Comparison of ENCODE assay signal across 26 cellular contexts in genomic region chr9:26175264-26175663, GRCh38.
A peak's percentile ranks its signal among the peaks of the same experiment; 100 is the strongest.
DNase-seq lines count a peak whose midpoint lies in the region; ATAC-seq and TF ChIP-seq lines count a peak whose summit lies in the region.
"Had no signal": no experiment of that assay in that cellular context is flagged by ENCODE, and none has a peak within 500 bp of the region (broad histone marks: within the 10 kb centered on the region; RNA-seq: fewer than 3 reads in every experiment).

No MANE protein-coding gene starts in this region.

- no peak for ATAC-seq in foreskin keratinocyte
- ATAC-seq: gastrocnemius medialis, left colon, Panc1 had no signal

- no peaks in the 10 kb centered on the region for H3K9me2 ChIP-seq in PC-9 (ENCODE audit: insufficient read depth)

- intact Hi-C loops in PC-9 (cut with micrococcal nuclease; ENCODE audit: unreplicated experiment) = no loop called here

- DNase-seq in AG08395 (ENCODE audit: low spot score) = peak; percentile 64
- peak; percentile 89 for DNase-seq in GM04503 (ENCODE audit: low read depth)
- DNase-seq in PC-9 = peak in 1 of 2 experiments; percentile 40
- DNase-seq in foreskin keratinocyte = peak in 1 of 2 donors; percentile 42
- no peak for DNase-seq in COR-L47 (lab: John Stamatoyannopoulos, UW)
- DNase-seq in NCI-H1048 (lab: John Stamatoyannopoulos, UW) = no peak
- DNase-seq in NCI-H2227 (lab: John Stamatoyannopoulos, UW; ENCODE audit: unreplicated experiment) = no peak
- DNase-seq in NCI-H1436 treated with DMSO at 0.1 percent for 48 hours (lab: John Stamatoyannopoulos, UW) = no peak
- DNase-seq: activated B cell treated with CpG ODN at 0.5 μM for 24 hours; activated naive CD4-positive, alpha-beta T cell treated with anti-CD3 and anti-CD28 coated beads, Interleukin-2, amount 50 U/mL, for 16 hours; amygdala; CD4-positive, alpha-beta T cell; effector CD4-positive, alpha-beta T cell; gastrocnemius medialis; KBM-7; left colon; NCI-H1436; NCI-H446; NK-92 treated with Interleukin-12 subunit alpha and Interleukin-12 subunit beta, amount 100 ng/mL, for 24 hours; SIG-M5; sigmoid colon; stimulated activated naive CD4-positive, alpha-beta T cell had no signal

- no peak overlapping the region for H3K4me3 ChIP-seq in PC-9
- H3K4me3 ChIP-seq: breast epithelium, gastrocnemius medialis, hepatocyte, sigmoid colon, suprapubic skin had no signal

- no peaks in the 10 kb centered on the region for H3K36me3 ChIP-seq in PC-9 (ENCODE audit: low read depth)
- H3K36me3 ChIP-seq: breast epithelium, gastrocnemius medialis, sigmoid colon, suprapubic skin had no signal

- no peaks in the 10 kb centered on the region for H3K79me2 ChIP-seq in PC-9 (ENCODE audit: low read depth)
- H3K79me2 ChIP-seq: hepatocyte had no signal

- CTCF ChIA-PET in PC-9 (lab: Charles Lee) = no interaction called here

- H3K4me1 ChIP-seq in PC-9 (replicated peaks; ENCODE audit: insufficient read depth) = no peaks in the 10 kb centered on the region
- peaks cover 32% of the 10 kb centered on the region for H3K4me1 ChIP-seq in foreskin keratinocyte
- H3K4me1 ChIP-seq: gastrocnemius medialis had no signal

- no TSS peak for BruUV-seq in PC-9 (replicated peaks; lab: Mats Ljungman, UMichigan)

- H2AFZ ChIP-seq in PC-9 = peak overlapping the region; percentile 48; the same call in 1 of the 2 replicates
- H2AFZ ChIP-seq: hepatocyte had no signal

- TF ChIP-seq CTCF in PC-9 (conservative IDR thresholded peaks at IDR 0.05) = no peak
- TF ChIP-seq CTCF in foreskin keratinocyte (conservative IDR thresholded peaks at IDR 0.05) = no peak

- H3K27me3 ChIP-seq in PC-9 (ENCODE audit: insufficient read depth, low read depth) (no peaks in the 10 kb centered on the region), foreskin keratinocyte (no peaks in the 10 kb centered on the region)
- H3K27me3 ChIP-seq: breast epithelium, gastrocnemius medialis, hepatocyte, sigmoid colon, suprapubic skin had no signal

- POLR2A ChIA-PET in PC-9 (lab: Charles Lee; ENCODE audit: unreplicated experiment) = no interaction called here

- no peaks in the 10 kb centered on the region for H4K20me1 ChIP-seq in PC-9 (ENCODE audit: insufficient read depth)

- 0 out of 2 replicates have a peak overlapping the region, but pooled peaks have one; percentile 39 for H3K27ac ChIP-seq in PC-9
- H3K27ac ChIP-seq in foreskin keratinocyte = peak overlapping the region; percentile 27
- H3K27ac ChIP-seq: breast epithelium, gastrocnemius medialis, hepatocyte, sigmoid colon, suprapubic skin had no signal

- H3F3A ChIP-seq in PC-9 (ENCODE audit: insufficient read depth, low read depth) = no peaks in the 10 kb centered on the region

- no peak overlapping the region for H3K4me2 ChIP-seq in PC-9
- H3K4me2 ChIP-seq: hepatocyte had no signal

- H3K9me3 ChIP-seq in PC-9 (ENCODE audit: insufficient read depth, low read depth) = no peaks in the 10 kb centered on the region
- H3K9me3 ChIP-seq: breast epithelium, gastrocnemius medialis, suprapubic skin had no signal

Comparison
In these comparisons a context has a peak if more than half of its experiments do, and no peak if none do; other contexts are left out.
1. DNase-seq: peak in AG08395 (single experiment) and GM04503 (single experiment); none in COR-L47 (single experiment), NCI-H1048 (single experiment), NCI-H2227 (single experiment) and NCI-H1436 treated with DMSO at 0.1 percent for 48 hours (single experiment).